19 cellular contexts compared by ENCODE assay signal in the genomic region with DNA sequence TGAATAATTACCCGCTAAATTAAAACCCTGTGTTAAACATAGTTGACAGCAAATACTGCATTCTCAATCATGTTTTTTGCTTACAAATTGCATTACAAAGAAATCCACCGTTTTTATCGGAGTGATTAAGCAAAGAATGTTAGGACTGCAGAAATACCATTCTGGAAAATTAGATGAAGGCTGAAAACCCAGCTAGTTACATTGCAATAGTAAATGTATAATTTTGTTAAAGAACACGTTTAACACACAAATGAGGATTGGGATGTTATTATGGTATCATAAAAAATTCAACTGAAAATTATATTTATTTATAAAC. TPM values are rescaled to one million over a fixed set of nuclear protein-coding genes. Genes with fewer than 3 reads are reported as not detected.
DNase-seq lines count a peak whose midpoint lies in the region; ATAC-seq and TF ChIP-seq lines count a peak whose summit lies in the region.
"Had no signal": no experiment of that assay in that cellular context is flagged by ENCODE, and none has a peak within 500 bp of the region (broad histone marks: within the 10 kb centered on the region; RNA-seq: fewer than 3 reads in every experiment).

No MANE protein-coding gene starts in this region.

- H3K27ac ChIP-seq in SK-N-MC (no peak overlapping the region; the same call in 1 of the 2 replicates), hepatocyte (no peak overlapping the region), smooth muscle cell (ENCODE audit: low read depth) (peak overlapping the region; percentile 46)
- H3K27ac ChIP-seq: 22Rv1, heart left ventricle, upper lobe of right lung had no signal

- H3K4me3 Mint-ChIP-seq in T-helper 1 cell treated with Interleukin-12 subunit alpha and Interleukin-12 subunit beta and Interleukin-4 antibody, amounts not matched to agents 30 μg/mL and 1 μg/mL, for 36 hours = no peak overlapping the region
- H3K4me3 Mint-ChIP-seq: activated T-cell treated with anti-CD3 and anti-CD28 coated beads, Interleukin-2, amount 50 U/mL, for 4 hours; T-helper 2 cell treated with Interferon-gamma antibody and Interleukin-4, amounts not matched to agents 5 μg/mL and 100 μg/mL, for 36 hours had no signal

- H3K4me1 ChIP-seq in hepatocyte (ENCODE audit: insufficient read depth) (peaks cover 19% of the 10 kb centered on the region), smooth muscle cell (ENCODE audit: low read depth) (peaks cover 11% of the 10 kb centered on the region)

- peak overlapping the region; percentile 64 for H3K27ac Mint-ChIP-seq in T-helper 1 cell treated with Interleukin-12 subunit alpha and Interleukin-12 subunit beta and Interleukin-4 antibody, amounts not matched to agents 30 μg/mL and 1 μg/mL, for 36 hours
- no peak overlapping the region for H3K27ac Mint-ChIP-seq in activated naive CD4-positive, alpha-beta T cell treated with anti-CD3 and anti-CD28 coated beads, Interleukin-2, amount 50 U/mL, for 72 hours

- no peaks in the 10 kb centered on the region for H3K36me3 ChIP-seq in SK-N-MC (ENCODE audit: insufficient read depth, low read length)
- no peaks in the 10 kb centered on the region for H3K36me3 ChIP-seq in hepatocyte (replicated peaks; ENCODE audit: insufficient read depth, low read depth)
- no peaks in the 10 kb centered on the region for H3K36me3 ChIP-seq in smooth muscle cell (ENCODE audit: low read depth)
- H3K36me3 ChIP-seq: heart left ventricle, upper lobe of right lung had no signal

- no peaks in the 10 kb centered on the region for H4K20me1 ChIP-seq in hepatocyte (ENCODE audit: insufficient read depth, poor library complexity, severe bottlenecking)
- H4K20me1 ChIP-seq in smooth muscle cell (ENCODE audit: low read depth) = no peaks in the 10 kb centered on the region

- WGBS in hepatocyte (ENCODE audit: low lambda C conversion rate, missing lambda C conversion rate) = 19% methylated on average over 4 of the region's 4 CpGs
- WGBS in smooth muscle cell (ENCODE audit: low lambda C conversion rate) = 11% methylated on average over 4 of the region's 4 CpGs

- no peak for ATAC-seq in activated naive CD4-positive, alpha-beta T cell treated with anti-CD3 and anti-CD28 coated beads, Interleukin-2, amount 50 U/mL, for 72 hours
- no peak for ATAC-seq in GM21529 (IDR thresholded peaks at IDR 0.05; ENCODE audit: unreplicated experiment)
- ATAC-seq: activated T-cell treated with anti-CD3 and anti-CD28 coated beads, Interleukin-2, amount 50 U/mL, for 4 hours had no signal

- H3F3A ChIP-seq in smooth muscle cell (ENCODE audit: low read depth) = peaks cover 16% of the 10 kb centered on the region

- DNase-seq in T-helper 1 cell (no peak), SK-N-MC (ENCODE audit: low read depth, low spot score) (no peak), hepatocyte (ENCODE audit: low spot score) (no peak), smooth muscle cell (lab: John Stamatoyannopoulos, UW; ENCODE audit: unreplicated experiment) (no peak), NCI-H748 (lab: John Stamatoyannopoulos, UW; ENCODE audit: unreplicated experiment) (no peak)
- DNase-seq in activated naive CD4-positive, alpha-beta T cell treated with anti-CD3 and anti-CD28 coated beads, Interleukin-2, amount 50 U/mL, for 72 hours (ENCODE audit: low spot score in 2 of 2) = no peak
- DNase-seq: activated CD4-positive, CD25-positive, alpha-beta regulatory T cell; activated naive CD4-positive, alpha-beta T cell treated with anti-CD3 and anti-CD28 coated beads, Interleukin-2, amount 50 U/mL, for 16 hours; activated T-cell treated with anti-CD3 and anti-CD28 coated beads, Interleukin-2, amount 50 U/mL, for 4 hours; effector memory CD4-positive, alpha-beta T cell; heart left ventricle; upper lobe of right lung had no signal

- no peaks in the 10 kb centered on the region for H3K9me2 ChIP-seq in hepatocyte (replicated peaks; ENCODE audit: insufficient read depth)

- H3K4me2 ChIP-seq in hepatocyte (peak overlapping the region; percentile 88), smooth muscle cell (peak overlapping the region; percentile 90)

- no peak overlapping the region for H2AFZ ChIP-seq in hepatocyte
- no peak overlapping the region for H2AFZ ChIP-seq in smooth muscle cell (ENCODE audit: low read depth)

- no peak for TF ChIP-seq CTCF in hepatocyte (IDR thresholded peaks at IDR 0.05; ENCODE audit: poor library complexity)
- TF ChIP-seq CTCF in smooth muscle cell (IDR thresholded peaks at IDR 0.05; ENCODE audit: borderline replicate concordance, insufficient read depth, poor library complexity, severe bottlenecking) = no peak

- H3K9me3 ChIP-seq in SK-N-MC (ENCODE audit: low read depth, low read length) (no peaks in the 10 kb centered on the region), hepatocyte (ENCODE audit: low read depth) (no peaks in the 10 kb centered on the region), smooth muscle cell (replicated peaks; ENCODE audit: low read depth) (no peaks in the 10 kb centered on the region)
- H3K9me3 ChIP-seq: heart left ventricle, mucosa of descending colon, upper lobe of right lung had no signal

- no peaks in the 10 kb centered on the region for H3K4me1 Mint-ChIP-seq in T-helper 1 cell treated with Interleukin-12 subunit alpha and Interleukin-12 subunit beta and Interleukin-4 antibody, amounts not matched to agents 30 μg/mL and 1 μg/mL, for 36 hours (ENCODE audit: low read depth)

- H3K27me3 ChIP-seq in hepatocyte = peaks cover 69% of the 10 kb centered on the region
- peaks cover 10% of the 10 kb centered on the region for H3K27me3 ChIP-seq in smooth muscle cell (ENCODE audit: low read depth)

- H3K4me3 ChIP-seq in SK-N-MC (peak overlapping the region; percentile 81), hepatocyte (no peak overlapping the region), smooth muscle cell (peak overlapping the region; percentile 56)
- H3K4me3 ChIP-seq: K562, mucosa of descending colon, upper lobe of right lung had no signal

- no peak overlapping the region for H3K9ac ChIP-seq in SK-N-MC (ENCODE audit: insufficient read length)
- H3K9ac ChIP-seq in smooth muscle cell (ENCODE audit: low read depth) = no peak overlapping the region

- H3K9me3 Mint-ChIP-seq in T-helper 1 cell treated with Interleukin-12 subunit alpha and Interleukin-12 subunit beta and Interleukin-4 antibody, amounts not matched to agents 30 μg/mL and 1 μg/mL, for 36 hours = no peaks in the 10 kb centered on the region
- no peaks in the 10 kb centered on the region for H3K9me3 Mint-ChIP-seq in activated naive CD4-positive, alpha-beta T cell treated with anti-CD3 and anti-CD28 coated beads, Interleukin-2, amount 50 U/mL, for 72 hours
- H3K9me3 Mint-ChIP-seq: activated T-cell treated with anti-CD3 and anti-CD28 coated beads, Interleukin-2, amount 50 U/mL, for 4 hours; T-helper 2 cell treated with Interferon-gamma antibody and Interleukin-4, amounts not matched to agents 5 μg/mL and 100 μg/mL, for 36 hours had no signal

- peaks cover 49% of the 10 kb centered on the region for H3K27me3 Mint-ChIP-seq in T-helper 1 cell treated with Interleukin-12 subunit alpha and Interleukin-12 subunit beta and Interleukin-4 antibody, amounts not matched to agents 30 μg/mL and 1 μg/mL, for 36 hours (ENCODE audit: low read depth)

- no peaks in the 10 kb centered on the region for H3K36me3 Mint-ChIP-seq in T-helper 1 cell treated with Interleukin-12 subunit alpha and Interleukin-12 subunit beta and Interleukin-4 antibody, amounts not matched to agents 30 μg/mL and 1 μg/mL, for 36 hours (ENCODE audit: low read depth)
- H3K36me3 Mint-ChIP-seq in activated naive CD4-positive, alpha-beta T cell treated with anti-CD3 and anti-CD28 coated beads, Interleukin-2, amount 50 U/mL, for 72 hours = peaks cover 0 to 7% of the 10 kb centered on the region in 2 donors

- no peaks in the 10 kb centered on the region for H3K79me2 ChIP-seq in hepatocyte
- no peaks in the 10 kb centered on the region for H3K79me2 ChIP-seq in smooth muscle cell (ENCODE audit: low read depth)

RNA-seq across cellular contexts. Expression of gene GBX2, which starts 12.3 kb away (rescaled TPM):
- total RNA-seq in hepatocyte (not detected in 2 replicates), smooth muscle cell (not detected in 2 replicates)
- polyA plus RNA-seq in hepatocyte (0.45 TPM in 1 of 2 replicates, not detected in the other), smooth muscle cell (0.27 TPM in 1 of 2 replicates, not detected in the other)
- total RNA-seq in activated naive CD4-positive, alpha-beta T cell treated with anti-CD3 and anti-CD28 coated beads, Interleukin-2, amount 50 U/mL, for 72 hours = not detected
- total RNA-seq: activated T-cell treated with anti-CD3 and anti-CD28 coated beads, Interleukin-2, amount 50 U/mL, for 4 hours; left lobe of liver; mucosa of descending colon; upper lobe of right lung had no signal
